Comparison of ENCODE assay signal across 2 cellular contexts in the genomic region with DNA sequence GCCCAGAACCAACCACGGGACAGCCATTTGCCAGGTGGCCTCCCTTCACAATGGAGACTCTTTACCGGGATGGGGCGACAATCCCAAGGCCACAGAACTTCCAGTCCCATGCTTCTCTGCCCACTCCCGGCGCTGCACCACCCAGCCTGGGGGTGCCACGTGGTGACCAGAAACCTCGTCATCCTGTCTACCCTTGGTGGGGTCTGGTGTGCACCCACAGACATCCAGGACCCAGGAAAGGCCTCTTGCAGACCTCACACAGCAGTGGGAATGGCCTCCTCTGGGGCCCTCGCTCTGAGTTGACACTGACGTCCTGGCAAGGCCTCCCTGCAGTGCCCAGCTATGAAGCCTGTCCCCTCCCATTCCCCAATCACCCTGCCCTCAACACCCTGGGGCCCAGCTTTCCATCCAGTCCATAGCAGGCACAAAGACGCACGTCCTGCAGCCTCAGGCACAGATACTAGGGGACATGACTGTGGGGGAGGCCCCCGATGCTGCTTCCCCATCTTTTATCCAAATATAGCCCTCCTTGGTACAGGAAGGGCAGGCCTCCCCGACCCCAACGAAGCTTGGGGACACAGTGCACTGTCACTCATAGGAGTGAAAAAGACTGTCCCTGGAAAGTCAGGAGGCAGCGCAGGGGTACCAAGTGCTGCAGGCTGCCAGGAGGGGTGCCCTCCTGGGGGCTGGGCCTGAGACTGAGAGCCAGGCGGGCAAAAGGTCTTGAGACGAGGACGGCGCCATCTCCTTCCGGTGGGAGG.
TF ChIP-seq lines count a peak whose summit lies in the region.

No MANE protein-coding gene starts in this region.

TF ChIP-seq in IMR-90, 13 proteins besides CTCF, POLR2A, EP300 and RAD21:
- TF ChIP-seq USF2 (IDR thresholded peaks at IDR 0.05; ENCODE audit: low read depth, low read length) (no peak), SMC3 (IDR thresholded peaks at IDR 0.05; ENCODE audit: low read depth, low read length) (no peak), CEBPB (IDR thresholded peaks at IDR 0.05; ENCODE audit: low read depth, low read length) (no peak), MAFK (IDR thresholded peaks at IDR 0.05; ENCODE audit: low read depth, low read length) (no peak), RFX5 (IDR thresholded peaks at IDR 0.05; ENCODE audit: low read depth, low read length) (no peak), RCOR1 (IDR thresholded peaks at IDR 0.05; ENCODE audit: insufficient replicate concordance, low read length) (no peak), MAZ (IDR thresholded peaks at IDR 0.05; ENCODE audit: borderline replicate concordance, low read depth, low read length) (no peak), MXI1 (IDR thresholded peaks at IDR 0.05; ENCODE audit: borderline replicate concordance, low read depth, low read length) (no peak), BHLHE40 (IDR thresholded peaks at IDR 0.05; ENCODE audit: low read depth, low read length) (no peak), FOS (IDR thresholded peaks at IDR 0.05; ENCODE audit: low read depth, low read length) (no peak), ELK1 (IDR thresholded peaks at IDR 0.05; ENCODE audit: borderline replicate concordance, low read depth, low read length) (no peak), CHD1 (IDR thresholded peaks at IDR 0.05; ENCODE audit: low read depth, low read length) (no peak), NFE2L2 (IDR thresholded peaks at IDR 0.05; ENCODE audit: low read depth, low read length) (no peak)
TF ChIP-seq in IMR-90: peak in this region for 0.

TF ChIP-seq in SK-N-SH, 30 proteins besides CTCF, POLR2A, EP300 and RAD21:
- TF ChIP-seq JUND (IDR thresholded peaks at IDR 0.05) (no peak), RXRA (IDR thresholded peaks at IDR 0.05; ENCODE audit: borderline replicate concordance, low read depth) (no peak), GATA2 (CRISPR knock-in tag; IDR thresholded peaks at IDR 0.05) (no peak), FOXM1 (IDR thresholded peaks at IDR 0.05; ENCODE audit: low read depth) (no peak), TEAD4 (IDR thresholded peaks at IDR 0.05; ENCODE audit: borderline replicate concordance, insufficient read depth) (no peak), MEF2A (IDR thresholded peaks at IDR 0.05; ENCODE audit: borderline replicate concordance, low read depth) (no peak), EZH2phosphoT487 (IDR thresholded peaks at IDR 0.05; ENCODE audit: borderline replicate concordance, low read depth) (no peak), FOSL2 (IDR thresholded peaks at IDR 0.05; ENCODE audit: borderline replicate concordance, low read depth) (no peak), CHD2 (IDR thresholded peaks at IDR 0.05; ENCODE audit: low read length, partially characterized antibody) (no peak)
- TF ChIP-seq, protein P1, sequence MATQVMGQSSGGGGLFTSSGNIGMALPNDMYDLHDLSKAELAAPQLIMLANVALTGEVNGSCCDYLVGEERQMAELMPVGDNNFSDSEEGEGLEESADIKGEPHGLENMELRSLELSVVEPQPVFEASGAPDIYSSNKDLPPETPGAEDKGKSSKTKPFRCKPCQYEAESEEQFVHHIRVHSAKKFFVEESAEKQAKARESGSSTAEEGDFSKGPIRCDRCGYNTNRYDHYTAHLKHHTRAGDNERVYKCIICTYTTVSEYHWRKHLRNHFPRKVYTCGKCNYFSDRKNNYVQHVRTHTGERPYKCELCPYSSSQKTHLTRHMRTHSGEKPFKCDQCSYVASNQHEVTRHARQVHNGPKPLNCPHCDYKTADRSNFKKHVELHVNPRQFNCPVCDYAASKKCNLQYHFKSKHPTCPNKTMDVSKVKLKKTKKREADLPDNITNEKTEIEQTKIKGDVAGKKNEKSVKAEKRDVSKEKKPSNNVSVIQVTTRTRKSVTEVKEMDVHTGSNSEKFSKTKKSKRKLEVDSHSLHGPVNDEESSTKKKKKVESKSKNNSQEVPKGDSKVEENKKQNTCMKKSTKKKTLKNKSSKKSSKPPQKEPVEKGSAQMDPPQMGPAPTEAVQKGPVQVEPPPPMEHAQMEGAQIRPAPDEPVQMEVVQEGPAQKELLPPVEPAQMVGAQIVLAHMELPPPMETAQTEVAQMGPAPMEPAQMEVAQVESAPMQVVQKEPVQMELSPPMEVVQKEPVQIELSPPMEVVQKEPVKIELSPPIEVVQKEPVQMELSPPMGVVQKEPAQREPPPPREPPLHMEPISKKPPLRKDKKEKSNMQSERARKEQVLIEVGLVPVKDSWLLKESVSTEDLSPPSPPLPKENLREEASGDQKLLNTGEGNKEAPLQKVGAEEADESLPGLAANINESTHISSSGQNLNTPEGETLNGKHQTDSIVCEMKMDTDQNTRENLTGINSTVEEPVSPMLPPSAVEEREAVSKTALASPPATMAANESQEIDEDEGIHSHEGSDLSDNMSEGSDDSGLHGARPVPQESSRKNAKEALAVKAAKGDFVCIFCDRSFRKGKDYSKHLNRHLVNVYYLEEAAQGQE (IDR thresholded peaks at IDR 0.05; ENCODE audit: low read depth, low read length) = no peak
- TF ChIP-seq, protein P2, sequence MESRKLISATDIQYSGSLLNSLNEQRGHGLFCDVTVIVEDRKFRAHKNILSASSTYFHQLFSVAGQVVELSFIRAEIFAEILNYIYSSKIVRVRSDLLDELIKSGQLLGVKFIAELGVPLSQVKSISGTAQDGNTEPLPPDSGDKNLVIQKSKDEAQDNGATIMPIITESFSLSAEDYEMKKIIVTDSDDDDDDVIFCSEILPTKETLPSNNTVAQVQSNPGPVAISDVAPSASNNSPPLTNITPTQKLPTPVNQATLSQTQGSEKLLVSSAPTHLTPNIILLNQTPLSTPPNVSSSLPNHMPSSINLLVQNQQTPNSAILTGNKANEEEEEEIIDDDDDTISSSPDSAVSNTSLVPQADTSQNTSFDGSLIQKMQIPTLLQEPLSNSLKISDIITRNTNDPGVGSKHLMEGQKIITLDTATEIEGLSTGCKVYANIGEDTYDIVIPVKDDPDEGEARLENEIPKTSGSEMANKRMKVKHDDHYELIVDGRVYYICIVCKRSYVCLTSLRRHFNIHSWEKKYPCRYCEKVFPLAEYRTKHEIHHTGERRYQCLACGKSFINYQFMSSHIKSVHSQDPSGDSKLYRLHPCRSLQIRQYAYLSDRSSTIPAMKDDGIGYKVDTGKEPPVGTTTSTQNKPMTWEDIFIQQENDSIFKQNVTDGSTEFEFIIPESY (IDR thresholded peaks at IDR 0.05; ENCODE audit: borderline replicate concordance, low read depth) = no peak
- TF ChIP-seq, protein P3, sequence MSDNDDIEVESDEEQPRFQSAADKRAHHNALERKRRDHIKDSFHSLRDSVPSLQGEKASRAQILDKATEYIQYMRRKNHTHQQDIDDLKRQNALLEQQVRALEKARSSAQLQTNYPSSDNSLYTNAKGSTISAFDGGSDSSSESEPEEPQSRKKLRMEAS (IDR thresholded peaks at IDR 0.05; ENCODE audit: low read depth) = no peak
